In the genomic region with DNA sequence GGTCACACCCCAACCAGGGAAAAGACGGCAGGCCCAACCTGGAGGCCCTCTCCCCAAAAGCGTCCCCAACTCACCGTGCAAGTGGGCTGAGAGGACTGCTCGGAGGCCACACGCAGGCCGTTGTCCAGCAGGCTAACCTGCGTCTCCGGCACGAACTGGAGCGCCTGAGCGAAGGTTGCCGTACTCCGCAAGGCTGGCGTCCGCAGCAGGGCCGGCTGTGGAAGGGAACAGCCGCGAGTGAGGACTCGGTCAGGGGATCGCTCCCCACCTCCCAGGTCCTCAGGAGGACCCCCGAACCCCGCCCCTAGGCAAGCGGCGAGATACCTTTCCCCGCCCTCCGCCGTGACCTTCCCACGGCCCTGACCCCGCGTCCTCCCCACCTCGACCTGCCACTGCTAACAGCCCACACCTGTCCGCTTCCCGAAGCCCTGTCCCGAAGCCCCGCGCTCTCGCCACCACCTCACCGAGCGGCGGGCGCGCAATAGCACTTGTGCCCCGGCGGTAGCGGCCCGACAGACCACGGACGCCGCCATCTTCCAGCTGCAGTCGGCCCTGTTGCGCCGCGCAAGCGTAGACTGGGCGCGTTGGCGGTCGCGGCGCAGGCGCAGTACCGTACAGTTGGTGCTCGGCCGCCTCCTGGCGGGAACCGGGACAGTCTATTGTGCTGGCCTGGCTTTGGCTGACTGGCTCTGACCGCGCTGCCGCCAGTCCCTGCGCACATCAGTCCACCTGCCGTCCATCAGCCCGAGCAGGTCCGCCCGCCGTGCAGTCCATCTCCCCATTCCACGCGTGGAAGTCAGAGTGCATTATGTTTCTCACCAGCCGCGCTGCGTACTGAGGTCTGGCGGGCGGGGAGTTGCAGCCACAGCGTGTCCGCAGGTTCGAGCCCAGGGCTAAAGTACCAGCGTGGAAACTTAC, we compare ENCODE assay signal across 1 cellular context.
TF ChIP-seq lines count a peak whose summit lies in the region.

Gene UQCRC1, minus strand, starts transcription at position 559 of the 918 bp plus-strand sequence. Its CDS starts 26 bp downstream, at position 533.

TF ChIP-seq in K562, 482 proteins besides CTCF, POLR2A, EP300 and RAD21 (continued from another document and continues in another):
- TF ChIP-seq E2F1 (CRISPR knock-in tag; IDR thresholded peaks at IDR 0.05) (peak; percentile 10; the same call in 1 of the 2 replicates), CBX8 (IDR thresholded peaks at IDR 0.05; ENCODE audit: borderline replicate concordance, extremely low read depth, low read depth, low read length, poor library complexity, severe bottlenecking) (no peak), CBX2 (IDR thresholded peaks at IDR 0.05; ENCODE audit: insufficient read depth, low read length, poor library complexity, severe bottlenecking) (no peak), THAP12 (CRISPR knock-in tag; IDR thresholded peaks at IDR 0.05) (peak; percentile 66), ZNF165 (CRISPR knock-in tag; IDR thresholded peaks at IDR 0.05; ENCODE audit: borderline replicate concordance) (no peak), ZNF507 (tag; conservative IDR thresholded peaks at IDR 0.05) (no peak), HNRNPUL1 (IDR thresholded peaks at IDR 0.05; ENCODE audit: low read length) (no peak), MECOM (CRISPR knock-in tag; IDR thresholded peaks at IDR 0.05) (no peak), TCF7 (IDR thresholded peaks at IDR 0.05; ENCODE audit: borderline replicate concordance) (0 out of 2 replicates have a peak, but pooled peaks have one; percentile 45), EGR1 (conservative IDR thresholded peaks at IDR 0.05) (peak; percentile 81), ARID3B (CRISPR knock-in tag; IDR thresholded peaks at IDR 0.05; ENCODE audit: borderline replicate concordance) (no peak), TCFL5 (CRISPR knock-in tag; conservative IDR thresholded peaks at IDR 0.05) (no peak), MEF2D (tag; conservative IDR thresholded peaks at IDR 0.05; ENCODE audit: low read depth) (no peak), ZBTB8A (IDR thresholded peaks at IDR 0.05; ENCODE audit: partially characterized antibody) (no peak), CBFB (CRISPR knock-in tag; IDR thresholded peaks at IDR 0.05) (no peak), HNRNPLL (IDR thresholded peaks at IDR 0.05; ENCODE audit: low read depth, low read length, poor library complexity, severe bottlenecking) (peak; percentile 63), ZNF408 (CRISPR knock-in tag; IDR thresholded peaks at IDR 0.05; ENCODE audit: low read depth) (no peak), SRSF7 (optimal IDR thresholded peaks at IDR 0.05; ENCODE audit: low read depth, low read length) (no peak), HINFP (tag; conservative IDR thresholded peaks at IDR 0.05; ENCODE audit: low read depth) (no peak), NFYB (IDR thresholded peaks at IDR 0.05; ENCODE audit: extremely low read depth, insufficient read length) (no peak), ZNF212 (CRISPR knock-in tag; IDR thresholded peaks at IDR 0.05) (no peak), ZNF347 (CRISPR knock-in tag; IDR thresholded peaks at IDR 0.05; ENCODE audit: low read depth) (no peak), RBM25 (IDR thresholded peaks at IDR 0.05; ENCODE audit: low read depth, low read length, severe bottlenecking) (no peak), DPF2 (IDR thresholded peaks at IDR 0.05) (0 out of 2 replicates have a peak, but pooled peaks have one; percentile 27), ERF (CRISPR knock-in tag; IDR thresholded peaks at IDR 0.05) (no peak), TARDBP (IDR thresholded peaks at IDR 0.05) (no peak), NCOA6 (IDR thresholded peaks at IDR 0.05) (no peak), USF1 (CRISPR knock-in tag; IDR thresholded peaks at IDR 0.05) (no peak), E2F3 (CRISPR knock-in tag; IDR thresholded peaks at IDR 0.05) (no peak), ZNF668 (CRISPR knock-in tag; IDR thresholded peaks at IDR 0.05) (no peak), XRCC4 (IDR thresholded peaks at IDR 0.05; ENCODE audit: extremely low read depth, insufficient read depth, insufficient read length) (no peak), CHD2 (IDR thresholded peaks at IDR 0.05; ENCODE audit: low read depth, low read length) (no peak), MAFK (IDR thresholded peaks at IDR 0.05; ENCODE audit: low read length) (no peak), ZEB2 (IDR thresholded peaks at IDR 0.05) (no peak), BRD4 (IDR thresholded peaks at IDR 0.05) (0 out of 2 replicates have a peak, but pooled peaks have one; percentile 50), EZH2 (IDR thresholded peaks at IDR 0.05; ENCODE audit: borderline replicate concordance, low read depth, low read length) (no peak), IRF1 (CRISPR knock-in tag; IDR thresholded peaks at IDR 0.05; ENCODE audit: borderline replicate concordance) (no peak), STAG1 (CRISPR knock-in tag; IDR thresholded peaks at IDR 0.05; ENCODE audit: borderline replicate concordance) (no peak), ZNF436 (CRISPR knock-in tag; IDR thresholded peaks at IDR 0.05) (no peak)
- TF ChIP-seq, protein P1, sequence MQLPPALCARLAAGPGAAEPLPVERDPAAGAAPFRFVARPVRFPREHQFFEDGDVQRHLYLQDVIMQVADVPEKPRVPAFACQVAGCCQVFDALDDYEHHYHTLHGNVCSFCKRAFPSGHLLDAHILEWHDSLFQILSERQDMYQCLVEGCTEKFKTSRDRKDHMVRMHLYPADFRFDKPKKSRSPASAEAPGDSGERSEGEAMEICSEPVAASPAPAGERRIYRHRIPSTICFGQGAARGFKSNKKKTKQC (CRISPR knock-in tag; IDR thresholded peaks at IDR 0.05), result peak; percentile 40; the same call in 1 of the 2 replicates
- TF ChIP-seq, protein P2, sequence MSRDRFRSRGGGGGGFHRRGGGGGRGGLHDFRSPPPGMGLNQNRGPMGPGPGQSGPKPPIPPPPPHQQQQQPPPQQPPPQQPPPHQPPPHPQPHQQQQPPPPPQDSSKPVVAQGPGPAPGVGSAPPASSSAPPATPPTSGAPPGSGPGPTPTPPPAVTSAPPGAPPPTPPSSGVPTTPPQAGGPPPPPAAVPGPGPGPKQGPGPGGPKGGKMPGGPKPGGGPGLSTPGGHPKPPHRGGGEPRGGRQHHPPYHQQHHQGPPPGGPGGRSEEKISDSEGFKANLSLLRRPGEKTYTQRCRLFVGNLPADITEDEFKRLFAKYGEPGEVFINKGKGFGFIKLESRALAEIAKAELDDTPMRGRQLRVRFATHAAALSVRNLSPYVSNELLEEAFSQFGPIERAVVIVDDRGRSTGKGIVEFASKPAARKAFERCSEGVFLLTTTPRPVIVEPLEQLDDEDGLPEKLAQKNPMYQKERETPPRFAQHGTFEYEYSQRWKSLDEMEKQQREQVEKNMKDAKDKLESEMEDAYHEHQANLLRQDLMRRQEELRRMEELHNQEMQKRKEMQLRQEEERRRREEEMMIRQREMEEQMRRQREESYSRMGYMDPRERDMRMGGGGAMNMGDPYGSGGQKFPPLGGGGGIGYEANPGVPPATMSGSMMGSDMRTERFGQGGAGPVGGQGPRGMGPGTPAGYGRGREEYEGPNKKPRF (IDR thresholded peaks at IDR 0.05; ENCODE audit: low read depth, low read length), result no peak
- TF ChIP-seq, protein P3, sequence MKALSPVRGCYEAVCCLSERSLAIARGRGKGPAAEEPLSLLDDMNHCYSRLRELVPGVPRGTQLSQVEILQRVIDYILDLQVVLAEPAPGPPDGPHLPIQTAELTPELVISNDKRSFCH (CRISPR knock-in tag; IDR thresholded peaks at IDR 0.05), result no peak
- TF ChIP-seq, protein P3 (tag; IDR thresholded peaks at IDR 0.05), result no peak
- TF ChIP-seq, protein P4, sequence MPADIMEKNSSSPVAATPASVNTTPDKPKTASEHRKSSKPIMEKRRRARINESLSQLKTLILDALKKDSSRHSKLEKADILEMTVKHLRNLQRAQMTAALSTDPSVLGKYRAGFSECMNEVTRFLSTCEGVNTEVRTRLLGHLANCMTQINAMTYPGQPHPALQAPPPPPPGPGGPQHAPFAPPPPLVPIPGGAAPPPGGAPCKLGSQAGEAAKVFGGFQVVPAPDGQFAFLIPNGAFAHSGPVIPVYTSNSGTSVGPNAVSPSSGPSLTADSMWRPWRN (IDR thresholded peaks at IDR 0.05; ENCODE audit: low read depth), result no peak
- TF ChIP-seq, protein P5, sequence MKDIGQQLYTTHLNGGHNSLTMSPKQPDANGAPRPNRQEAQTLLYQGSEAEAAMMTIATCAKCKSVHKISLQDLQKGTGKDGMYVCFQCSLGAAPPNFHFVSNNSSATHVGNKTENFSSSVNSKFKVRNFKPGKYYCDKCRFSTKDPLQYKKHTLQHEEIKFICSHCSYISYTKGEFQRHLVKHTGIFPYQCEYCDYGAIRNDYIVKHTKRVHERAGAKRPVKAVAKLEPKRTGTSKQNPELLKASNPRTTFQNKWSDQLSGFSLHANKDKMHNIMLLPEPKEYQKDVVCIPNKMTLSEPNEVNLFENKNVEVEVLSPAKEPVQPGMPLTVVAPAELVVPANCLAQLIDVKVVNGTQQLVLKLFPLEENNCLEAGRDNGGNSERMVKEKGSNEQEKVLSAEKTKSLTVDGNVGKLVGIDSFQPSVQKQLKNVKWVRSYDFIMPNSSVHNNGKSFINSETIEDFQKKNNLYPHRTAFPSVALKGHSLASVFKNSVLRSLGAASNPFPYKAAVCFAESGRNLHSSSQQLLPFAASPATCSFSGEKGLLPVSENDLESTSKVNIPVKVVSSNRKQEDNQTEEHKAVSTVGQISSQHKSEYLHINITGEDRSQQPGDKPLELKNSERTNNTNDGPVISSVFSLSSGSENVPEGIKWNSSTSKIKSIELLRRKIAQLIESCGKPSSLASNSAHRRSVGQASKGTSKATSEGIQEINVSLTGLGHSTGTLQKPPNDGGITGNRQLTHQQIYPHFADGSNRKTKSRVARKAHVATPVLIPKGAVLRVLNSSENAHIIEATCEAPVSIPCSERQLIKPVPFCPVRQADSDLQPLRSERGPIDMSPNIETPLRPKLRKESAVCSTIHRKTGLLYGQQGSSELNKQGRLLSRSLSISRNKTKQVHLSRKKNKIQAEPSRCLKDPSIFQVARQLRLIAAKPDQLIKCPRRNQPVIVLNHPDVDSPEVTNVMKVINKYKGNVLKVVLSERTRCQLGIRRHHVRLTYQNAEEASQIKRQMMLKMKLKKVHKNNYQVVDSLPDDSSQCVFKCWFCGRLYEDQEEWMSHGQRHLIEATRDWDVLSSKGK (CRISPR knock-in tag; IDR thresholded peaks at IDR 0.05), result no peak
